ENCODE assay signal across 19 cellular contexts in the genomic region with DNA sequence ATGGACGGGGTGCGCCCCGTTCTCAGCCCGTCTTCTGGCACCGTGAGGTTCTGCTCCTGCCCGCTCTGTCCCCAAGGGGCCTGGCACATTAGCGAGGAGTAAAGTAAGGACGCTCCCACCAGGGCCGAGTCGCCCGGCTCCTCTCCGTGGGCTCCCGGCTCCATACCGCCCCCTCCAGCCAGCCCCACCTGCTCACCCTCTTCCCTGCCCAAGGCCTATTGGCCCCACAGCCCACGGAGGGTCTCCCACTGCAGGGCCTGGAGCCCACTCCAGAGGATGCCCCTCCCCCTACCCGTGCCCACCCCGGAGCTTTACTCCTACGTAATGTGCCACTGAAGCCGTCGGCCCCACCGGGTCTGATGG. TPM values are rescaled to one million over a fixed set of nuclear protein-coding genes. Genes with fewer than 3 reads are reported as not detected.
DNase-seq lines count a peak whose midpoint lies in the region; ATAC-seq and TF ChIP-seq lines count a peak whose summit lies in the region.
"Had no signal": no experiment of that assay in that cellular context is flagged by ENCODE, and none has a peak within 500 bp of the region (broad histone marks: within the 10 kb centered on the region; RNA-seq: fewer than 3 reads in every experiment).

No MANE protein-coding gene starts in this region.

- TF ChIP-seq CTCF in RWPE2 (IDR thresholded peaks at IDR 0.05; ENCODE audit: poor library complexity, severe bottlenecking): no peak
- TF ChIP-seq CTCF in glutamatergic neuron (IDR thresholded peaks at IDR 0.05; ENCODE audit: partially characterized antibody, unreplicated experiment): no peak

- peaks cover 2% of the 10 kb centered on the region for H3K27me3 Mint-ChIP-seq in activated naive CD8-positive, alpha-beta T cell
- H3K27me3 Mint-ChIP-seq in activated naive CD8-positive, alpha-beta T cell treated with anti-CD3 and anti-CD28 coated beads, Interleukin-2, amount 50 U/mL, for 24 hours: peaks cover 1% of the 10 kb centered on the region
- peaks cover 12% of the 10 kb centered on the region for H3K27me3 Mint-ChIP-seq in glutamatergic neuron (ENCODE audit: unreplicated experiment)

- no peaks in the 10 kb centered on the region for H3K36me3 ChIP-seq in RWPE2 (ENCODE audit: low read depth)
- H3K36me3 ChIP-seq: BLaER1 had no signal

- no peak for DNase-seq in activated naive CD8-positive, alpha-beta T cell treated with anti-CD3 and anti-CD28 coated beads, Interleukin-2, amount 50 U/mL, for 24 hours
- peak; percentile 84 for DNase-seq in RWPE2 (ENCODE audit: low spot score)
- no peak for DNase-seq in glutamatergic neuron
- DNase-seq in midbrain (lab: John Stamatoyannopoulos, UW): no peak
- no peak for DNase-seq in head of caudate nucleus
- DNase-seq in activated CD4-positive, alpha-beta T cell treated with anti-CD3 and anti-CD28 coated beads for 48 hours: no peak
- DNase-seq: 8988T; CD4-positive, alpha-beta memory T cell; DMS153; DMS79; GDM1; GM23248; H7; IMR-90 had no signal

- no peaks in the 10 kb centered on the region for H3K36me3 Mint-ChIP-seq in activated naive CD8-positive, alpha-beta T cell
- no peaks in the 10 kb centered on the region for H3K36me3 Mint-ChIP-seq in activated naive CD8-positive, alpha-beta T cell treated with anti-CD3 and anti-CD28 coated beads, Interleukin-2, amount 50 U/mL, for 24 hours (ENCODE audit: low read depth)
- H3K36me3 Mint-ChIP-seq in glutamatergic neuron (ENCODE audit: unreplicated experiment): no peaks in the 10 kb centered on the region
- H3K36me3 Mint-ChIP-seq: CD14-positive monocyte; CD4-positive, alpha-beta memory T cell had no signal

- H3K27me3 ChIP-seq in RWPE2 (ENCODE audit: insufficient read depth, poor library complexity, severe bottlenecking): peaks cover 16% of the 10 kb centered on the region

- H3K9me3 Mint-ChIP-seq in activated naive CD8-positive, alpha-beta T cell (ENCODE audit: low read depth): no peaks in the 10 kb centered on the region
- no peaks in the 10 kb centered on the region for H3K9me3 Mint-ChIP-seq in activated naive CD8-positive, alpha-beta T cell treated with anti-CD3 and anti-CD28 coated beads, Interleukin-2, amount 50 U/mL, for 24 hours
- H3K9me3 Mint-ChIP-seq in glutamatergic neuron (ENCODE audit: unreplicated experiment): peaks cover 18% of the 10 kb centered on the region

- peaks cover 4% of the 10 kb centered on the region for H3K4me1 Mint-ChIP-seq in activated naive CD8-positive, alpha-beta T cell (ENCODE audit: low read depth)
- H3K4me1 Mint-ChIP-seq in activated naive CD8-positive, alpha-beta T cell treated with anti-CD3 and anti-CD28 coated beads, Interleukin-2, amount 50 U/mL, for 24 hours: peaks cover 3% of the 10 kb centered on the region
- H3K4me1 Mint-ChIP-seq in glutamatergic neuron (ENCODE audit: low read depth, unreplicated experiment): peaks cover 10% of the 10 kb centered on the region
- H3K4me1 Mint-ChIP-seq: CD14-positive monocyte had no signal

- H3K27ac Mint-ChIP-seq in activated naive CD8-positive, alpha-beta T cell: no peak overlapping the region
- no peak overlapping the region for H3K27ac Mint-ChIP-seq in activated naive CD8-positive, alpha-beta T cell treated with anti-CD3 and anti-CD28 coated beads, Interleukin-2, amount 50 U/mL, for 24 hours
- H3K27ac Mint-ChIP-seq in glutamatergic neuron (ENCODE audit: unreplicated experiment): peak overlapping the region; percentile 52
- H3K27ac Mint-ChIP-seq: CD14-positive monocyte; CD4-positive, alpha-beta memory T cell had no signal

- no peaks in the 10 kb centered on the region for H3K4me1 ChIP-seq in RWPE2 (ENCODE audit: insufficient read depth, poor library complexity, severe bottlenecking)

- intact Hi-C loops in head of caudate nucleus (cut with DNase I): no loop called here

- H3K4me3 Mint-ChIP-seq in activated naive CD8-positive, alpha-beta T cell: peak overlapping the region; percentile 10
- no peak overlapping the region for H3K4me3 Mint-ChIP-seq in activated naive CD8-positive, alpha-beta T cell treated with anti-CD3 and anti-CD28 coated beads, Interleukin-2, amount 50 U/mL, for 24 hours
- H3K4me3 Mint-ChIP-seq in glutamatergic neuron (ENCODE audit: unreplicated experiment): no peak overlapping the region
- H3K4me3 Mint-ChIP-seq: CD14-positive monocyte; CD4-positive, alpha-beta memory T cell had no signal

- H3K27ac ChIP-seq in RWPE2 (ENCODE audit: poor library complexity, severe bottlenecking): no peak overlapping the region
- H3K27ac ChIP-seq: BLaER1, GM23248 had no signal

- no peak for ATAC-seq in activated naive CD8-positive, alpha-beta T cell treated with anti-CD3 and anti-CD28 coated beads, Interleukin-2, amount 50 U/mL, for 24 hours
- no peak for ATAC-seq in RWPE2 (ENCODE audit: low read depth)

- no peaks in the 10 kb centered on the region for H3K9me3 ChIP-seq in RWPE2 (ENCODE audit: severe bottlenecking)
- H3K9me3 ChIP-seq: BLaER1 had no signal

- H3K4me3 ChIP-seq in RWPE2 (ENCODE audit: severe bottlenecking): no peak overlapping the region
- H3K4me3 ChIP-seq: BLaER1, GM23248 had no signal

RNA-seq across cellular contexts. Expression of a gene that starts 47.5 kb away (rescaled TPM):
- total RNA-seq in glutamatergic neuron (ENCODE audit: unreplicated experiment): 165 TPM
- total RNA-seq: CD4-positive, alpha-beta memory T cell; Daoy; GM23248; HT-29; IMR-90 had no signal
